Comparison of ENCODE assay signal across 1 cellular context in genomic region chr2:220556658-220557057, GRCh38.
TF ChIP-seq lines count a peak whose summit lies in the region.

No MANE protein-coding gene starts in this region.

TF ChIP-seq in IMR-90, 13 proteins besides CTCF, POLR2A, EP300 and RAD21 (continued from another document):
- TF ChIP-seq MAFK (IDR thresholded peaks at IDR 0.05; ENCODE audit: low read depth, low read length), result peak; percentile 76
